Comparison of ENCODE assay signal across 8 cellular contexts in the genomic region with DNA sequence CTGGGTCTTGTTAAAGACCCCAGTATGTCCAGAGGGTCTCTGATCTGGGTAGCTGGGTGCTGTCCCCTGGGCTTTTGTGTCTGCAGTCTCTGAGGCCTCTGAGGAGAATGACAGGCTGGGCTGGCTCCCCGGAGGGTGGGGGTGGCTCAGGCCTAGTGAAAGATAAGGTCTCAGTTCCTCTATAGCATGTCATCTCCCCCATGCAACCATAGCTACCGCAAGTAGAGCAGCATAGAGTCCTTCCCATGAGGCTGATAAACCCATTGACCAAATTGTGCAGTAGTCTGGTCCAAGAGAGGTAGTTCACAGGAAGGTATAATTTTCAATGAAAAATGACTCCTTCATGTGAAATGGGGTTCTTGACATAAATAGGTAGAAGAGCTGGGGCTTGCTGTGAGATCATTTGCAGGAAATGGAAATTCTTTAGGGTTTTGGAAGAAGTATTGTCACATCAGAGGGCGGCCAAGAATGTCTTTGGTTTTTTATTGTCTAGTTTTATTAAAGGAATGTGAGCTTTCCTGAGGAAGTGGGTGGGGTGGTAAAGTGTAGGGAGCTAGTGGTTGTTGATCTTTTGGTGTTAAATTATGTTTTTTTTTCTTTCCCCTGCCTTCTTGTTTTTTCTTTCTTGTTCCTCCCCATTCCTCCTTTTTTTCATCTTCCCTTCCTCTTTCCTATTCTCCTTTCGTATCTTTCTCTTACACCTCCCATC. TPM values are rescaled to one million over a fixed set of nuclear protein-coding genes. Genes with fewer than 3 reads are reported as not detected.
A peak's percentile ranks its signal among the peaks of the same experiment; 100 is the strongest.
DNase-seq lines count a peak whose midpoint lies in the region; ATAC-seq and TF ChIP-seq lines count a peak whose summit lies in the region.

No MANE protein-coding gene starts in this region.

- 58 to 84% (median 63%) methylated on average over 3 to 4 of the region's 4 CpGs for WGBS in stomach, 5 donors

- no peaks in the 10 kb centered on the region for H3K27me3 ChIP-seq in stomach

- no peaks in the 10 kb centered on the region for H3K27me3 Mint-ChIP-seq in effector memory CD8-positive, alpha-beta T cell

- peaks cover 61 to 70% of the 10 kb centered on the region in 2 donors for H3K4me1 Mint-ChIP-seq in effector memory CD8-positive, alpha-beta T cell (ENCODE audit: low read depth in 2 of 2)

- no peak for TF ChIP-seq POLR2A in stomach (IDR thresholded peaks at IDR 0.05)

- H3K9me3 Mint-ChIP-seq in effector memory CD8-positive, alpha-beta T cell, result no peaks in the 10 kb centered on the region

- peaks cover 52% of the 10 kb centered on the region for H3K36me3 Mint-ChIP-seq in effector memory CD8-positive, alpha-beta T cell (ENCODE audit: insufficient read depth)

- no peak for TF ChIP-seq EP300 in stomach (IDR thresholded peaks at IDR 0.05)

- DNase-seq in T-helper 22 cell (ENCODE audit: low read depth) (peak; percentile 36), putamen (ENCODE audit: low spot score) (no peak), SK-N-DZ (ENCODE audit: low spot score) (no peak), stomach (no peak)
- DNase-seq in effector memory CD8-positive, alpha-beta T cell, result peak; percentile 15 to 42 (median 33)
- DNase-seq in stimulated activated CD8-positive, alpha-beta memory T cell treated with anti-CD3 and anti-CD28 coated beads, Interleukin-7, amount 100 ng/mL, for 4 hours (ENCODE audit: low read depth in 2 of 2), result peak; percentile 34 to 48

- peaks cover 13 to 69% (median 58%) of the 10 kb centered on the region in 4 donors for H3K36me3 ChIP-seq in stomach

- peak overlapping the region in 2 of 5 donors; percentile 20 to 33 for H3K27ac ChIP-seq in stomach

- TF ChIP-seq CTCF in stomach (IDR thresholded peaks at IDR 0.05), result no peak

- peak; percentile 70 for ATAC-seq in GM18519 (IDR thresholded peaks at IDR 0.05; ENCODE audit: low FRiP score, unreplicated experiment)
- ATAC-seq in HG02798 (IDR thresholded peaks at IDR 0.05; ENCODE audit: poor library complexity, unreplicated experiment), result peak; percentile 77
- peak; percentile 73 for ATAC-seq in effector memory CD8-positive, alpha-beta T cell (replicated peaks)

- H3K4me3 ChIP-seq in stomach, result no peak overlapping the region

- H3K4me3 Mint-ChIP-seq in effector memory CD8-positive, alpha-beta T cell, result peak overlapping the region; percentile 52 to 57

- intact Hi-C loops in stomach (cut with DNase I; ENCODE audit: low total_unique reads), result no loop called here

- no peaks in the 10 kb centered on the region for H3K9me3 ChIP-seq in stomach

- H3K27ac Mint-ChIP-seq in effector memory CD8-positive, alpha-beta T cell, result peak overlapping the region; percentile 88 to 90

- peaks cover 14 to 38% (median 24%) of the 10 kb centered on the region in 4 donors for H3K4me1 ChIP-seq in stomach

RNA-seq across cellular contexts. Expression of a gene that starts 21.0 kb away (rescaled TPM):
- polyA plus RNA-seq in SK-N-DZ (2014; cell fraction: cytosol; rRNA removed), result 14.8 and 15.7 TPM in 2 replicates
- 33.2 and 43.1 TPM in 2 replicates for polyA plus RNA-seq in SK-N-DZ (2014; cell fraction: nucleus; rRNA removed)
- total RNA-seq in stomach, result 10 to 100 TPM; 12.3 to 41.4 (median 16.7) TPM
- polyA plus RNA-seq in stomach, result 1 to 10 TPM; 4.7 to 5.7 (median 5.7) TPM

RNA-seq across cellular contexts. Expression of a gene that starts 21.0 kb away (rescaled TPM):
- polyA plus RNA-seq in SK-N-DZ (2014; cell fraction: cytosol; rRNA removed), result 53.7 and 60.6 TPM in 2 replicates
- polyA plus RNA-seq in SK-N-DZ (2014; cell fraction: nucleus; rRNA removed), result 116 and 144 TPM in 2 replicates
- 10 to 100 TPM; 24.9 to 88.8 (median 48.3) TPM for total RNA-seq in stomach
- polyA plus RNA-seq in stomach, result 10 to 100 TPM; 22.4 to 30.2 (median 28.6) TPM

RNA-seq across cellular contexts. Expression of a gene that starts 25.4 kb away (rescaled TPM):
- 19.0 and 24.7 TPM in 2 replicates for polyA plus RNA-seq in SK-N-DZ (2014; cell fraction: cytosol; rRNA removed)
- 38.3 and 64.3 TPM in 2 replicates for polyA plus RNA-seq in SK-N-DZ (2014; cell fraction: nucleus; rRNA removed)
- total RNA-seq in stomach, result 10 to 100 TPM; 11.9 to 66.1 (median 17.2) TPM
- polyA plus RNA-seq in stomach, result 1 to 10 TPM; 2.9 to 6.0 (median 4.2) TPM

RNA-seq across cellular contexts. Expression of a gene that starts 44.6 kb away (rescaled TPM):
- polyA plus RNA-seq in SK-N-DZ (2014; cell fraction: cytosol; rRNA removed), result 13.1 and 15.1 TPM in 2 replicates
- polyA plus RNA-seq in SK-N-DZ (2014; cell fraction: nucleus; rRNA removed), result 12.6 and 13.1 TPM in 2 replicates
- total RNA-seq in stomach, result 10 to 100 TPM in 2 of 5 donors, 1 to 10 TPM in 3; 3.5 to 16.5 (median 9.8) TPM
- polyA plus RNA-seq in stomach, result 1 to 10 TPM; 4.4 to 6.0 (median 5.8) TPM

RNA-seq across cellular contexts. Expression of a gene that starts 53.8 kb away (rescaled TPM):
- polyA plus RNA-seq in SK-N-DZ (2014; cell fraction: cytosol; rRNA removed), result 0.07 and 3.4 TPM in 2 replicates
- polyA plus RNA-seq in SK-N-DZ (2014; cell fraction: nucleus; rRNA removed), result 0.24 and 1.7 TPM in 2 replicates
- total RNA-seq in stomach, result 100 to 1,000 TPM in 1 of 5 donors, 10 to 100 TPM in 4; 19.8 to 184 (median 76.3) TPM
- 10 to 100 TPM; 21.5 to 36.9 (median 31.2) TPM for polyA plus RNA-seq in stomach

Comparison
In these comparisons a context has a peak if more than half of its experiments do, and no peak if none do; other contexts are left out.
1. DNase-seq: peak in T-helper 22 cell (single experiment), effector memory CD8-positive, alpha-beta T cell (3 of 3) and stimulated activated CD8-positive, alpha-beta memory T cell treated with anti-CD3 and anti-CD28 coated beads, Interleukin-7, amount 100 ng/mL, for 4 hours (2 of 2); none in putamen (single experiment), SK-N-DZ (single experiment) and stomach (single experiment).
2. Peak in every context shown above with its lines, with median percentiles within 50 percentile points of each other: ATAC-seq.